In genomic region chr13:33373624-33374023, GRCh38 we compare ENCODE assay signal across 18 cellular contexts.
"Had no signal": no experiment of that assay in that cellular context is flagged by ENCODE, and none has a peak within 500 bp of the region (broad histone marks: within the 10 kb centered on the region; RNA-seq: fewer than 3 reads in every experiment).

No MANE protein-coding gene starts in this region.

- H3K27me3 Mint-ChIP-seq: stimulated activated memory B cell treated with anti-CD40 and anti-IgM and Interleukin-4, amounts not matched to agents 10 μg/mL and 1 μg/mL and 100 μg/mL, for 72 hours had no signal

- H3K36me3 Mint-ChIP-seq: activated naive CD4-positive, alpha-beta T cell treated with anti-CD3 and anti-CD28 coated beads, Interleukin-2, amount 50 U/mL, for 24 hours; stimulated activated memory B cell treated with anti-CD40 and anti-IgM and Interleukin-4, amounts not matched to agents 10 μg/mL and 1 μg/mL and 100 μg/mL, for 72 hours had no signal

- H3K9me3 Mint-ChIP-seq: activated naive CD4-positive, alpha-beta T cell treated with anti-CD3 and anti-CD28 coated beads, Interleukin-2, amount 50 U/mL, for 24 hours; nephron had no signal

- H3K27me3 ChIP-seq: dorsolateral prefrontal cortex, left lung, testis, upper lobe of left lung had no signal

- H3K4me3 Mint-ChIP-seq: activated naive CD4-positive, alpha-beta T cell treated with anti-CD3 and anti-CD28 coated beads, Interleukin-2, amount 50 U/mL, for 24 hours; nephron; stimulated activated memory B cell treated with anti-CD40 and anti-IgM and Interleukin-4, amounts not matched to agents 10 μg/mL and 1 μg/mL and 100 μg/mL, for 72 hours had no signal

- H3K27ac Mint-ChIP-seq: activated naive CD4-positive, alpha-beta T cell treated with anti-CD3 and anti-CD28 coated beads, Interleukin-2, amount 50 U/mL, for 24 hours; nephron; stimulated activated memory B cell treated with anti-CD40 and anti-IgM and Interleukin-4, amounts not matched to agents 10 μg/mL and 1 μg/mL and 100 μg/mL, for 72 hours had no signal

- H3K9me3 ChIP-seq: testis, upper lobe of left lung had no signal

- H3K36me3 ChIP-seq: left lung, upper lobe of left lung, WERI-Rb-1 had no signal

- H3K4me3 ChIP-seq: dorsolateral prefrontal cortex, left lung, testis, upper lobe of left lung had no signal

- H3K4me1 ChIP-seq: left lung, testis, upper lobe of left lung had no signal

- ATAC-seq: esophagus mucosa; left lung; stimulated activated memory B cell treated with anti-CD40 and anti-IgM and Interleukin-4, amounts not matched to agents 10 μg/mL and 1 μg/mL and 100 μg/mL, for 72 hours had no signal

- H3K4me1 Mint-ChIP-seq: activated naive CD4-positive, alpha-beta T cell treated with anti-CD3 and anti-CD28 coated beads, Interleukin-2, amount 50 U/mL, for 24 hours; stimulated activated memory B cell treated with anti-CD40 and anti-IgM and Interleukin-4, amounts not matched to agents 10 μg/mL and 1 μg/mL and 100 μg/mL, for 72 hours had no signal

- H3K27ac ChIP-seq: dorsolateral prefrontal cortex, left lung, testis, upper lobe of left lung, WERI-Rb-1 had no signal

- DNase-seq: activated CD4-positive, alpha-beta T cell treated with anti-CD3 and anti-CD28 coated beads, Interleukin-2, amount 50 U/mL, for 48 hours; activated gamma-delta T cell; dorsolateral prefrontal cortex; head of caudate nucleus; left lung; mammary epithelial cell; midbrain; nucleus accumbens; stimulated activated CD4-positive, alpha-beta T cell treated with anti-CD3 and anti-CD28 coated beads, Interleukin-4, amount 100 ng/mL, for 24 hours; SW 1271; T-helper 2 cell; testis; upper lobe of left lung; WERI-Rb-1 had no signal
